22 cellular contexts compared by ENCODE assay signal in genomic region chr3:39086066-39086657, GRCh38. TPM values are rescaled to one million over a fixed set of nuclear protein-coding genes. Genes with fewer than 3 reads are reported as not detected.
A peak's percentile ranks its signal among the peaks of the same experiment; 100 is the strongest.
DNase-seq lines count a peak whose midpoint lies in the region; ATAC-seq and FAIRE-seq lines count a peak whose summit lies in the region.
"Had no signal": no experiment of that assay in that cellular context is flagged by ENCODE, and none has a peak within 500 bp of the region (broad histone marks: within the 10 kb centered on the region; RNA-seq: fewer than 3 reads in every experiment).

No MANE protein-coding gene starts in this region.

- intact Hi-C loops in activated CD4-positive, alpha-beta T cell treated with anti-CD3 and anti-CD28 coated beads, Interleukin-2, amount 10 ng/mL, durations not matched to agents 24 days and 14 days (cut with micrococcal nuclease), result no loop called here
- intact Hi-C loops in CD4-positive, alpha-beta memory T cell (cut with micrococcal nuclease), result no loop called here

- no peaks in the 10 kb centered on the region for H3K27me3 ChIP-seq in CD4-positive, alpha-beta memory T cell (ENCODE audit: insufficient read depth, low read length)
- H3K27me3 ChIP-seq: foreskin keratinocyte, MG63, pancreas, SJCRH30 had no signal

- no peak overlapping the region for H3K27ac Mint-ChIP-seq in activated CD4-positive, alpha-beta T cell treated with anti-CD3 and anti-CD28 coated beads, Interleukin-2, amount 10 ng/mL, durations not matched to agents 24 days and 14 days
- H3K27ac Mint-ChIP-seq in stimulated activated naive B cell treated with anti-CD40 and anti-IgM and Interleukin-4, amounts not matched to agents 10 μg/mL and 1 μg/mL and 100 μg/mL, for 72 hours, result peak overlapping the region; percentile 37
- H3K27ac Mint-ChIP-seq in CD4-positive, alpha-beta memory T cell, result peak overlapping the region in 2 of 7 donors; percentile 28 to 55

- peak; percentile 50 for DNase-seq in activated CD4-positive, alpha-beta T cell treated with anti-CD3 and anti-CD28 coated beads, Interleukin-2, amount 10 ng/mL, durations not matched to agents 24 days and 14 days
- DNase-seq in activated CD4-positive, alpha-beta T cell treated with anti-CD3 and anti-CD28 coated beads, Interleukin-2, amount 50 U/mL, for 48 hours, result no peak
- DNase-seq in MV-4-11 (lab: John Stamatoyannopoulos, UW) (peak; percentile 60), HTR-8/SVneo (ENCODE audit: insufficient read length, low spot score) (no peak), T-helper 2 cell (no peak)
- DNase-seq in stimulated activated naive B cell treated with anti-CD40 and anti-IgM and Interleukin-4, amounts not matched to agents 10 μg/mL and 1 μg/mL and 100 μg/mL, for 72 hours, result no peak
- DNase-seq in CD4-positive, alpha-beta memory T cell, result no peak
- DNase-seq: activated CD4-positive, CD25-positive, alpha-beta regulatory T cell; activated gamma-delta T cell treated with Interleukin-2 at 50 U/mL for 16 hours; aorta; DMS53; foreskin keratinocyte; left ventricle myocardium inferior; MG63; NCI-H187 treated with DMSO at 0.1 percent for 48 hours; pancreas; SJCRH30; stimulated activated naive CD4-positive, alpha-beta T cell; trophoblast cell had no signal

- no peaks in the 10 kb centered on the region for H3K9me3 Mint-ChIP-seq in activated CD4-positive, alpha-beta T cell treated with anti-CD3 and anti-CD28 coated beads, Interleukin-2, amount 10 ng/mL, durations not matched to agents 24 days and 14 days
- no peaks in the 10 kb centered on the region for H3K9me3 Mint-ChIP-seq in stimulated activated naive B cell treated with anti-CD40 and anti-IgM and Interleukin-4, amounts not matched to agents 10 μg/mL and 1 μg/mL and 100 μg/mL, for 72 hours
- no peaks in the 10 kb centered on the region for H3K9me3 Mint-ChIP-seq in CD4-positive, alpha-beta memory T cell

- no peaks in the 10 kb centered on the region for H3K4me1 ChIP-seq in CD4-positive, alpha-beta memory T cell (ENCODE audit: insufficient read depth, low read length)
- H3K4me1 ChIP-seq: left ventricle myocardium inferior, pancreas had no signal

- peak; percentile 88 for ATAC-seq in HG02610 (IDR thresholded peaks at IDR 0.05; ENCODE audit: unreplicated experiment)
- peak; percentile 98 for ATAC-seq in stimulated activated naive B cell treated with anti-CD40 and anti-IgM and Interleukin-4, amounts not matched to agents 10 μg/mL and 1 μg/mL and 100 μg/mL, for 72 hours (replicated peaks)
- ATAC-seq: foreskin keratinocyte, pancreas had no signal

- no peak overlapping the region for H3K4me3 ChIP-seq in CD4-positive, alpha-beta memory T cell (ENCODE audit: low read length in 2 of 2)
- H3K4me3 ChIP-seq: left ventricle myocardium inferior, MG63, pancreas, SJCRH30 had no signal

- H3K27me3 Mint-ChIP-seq in activated CD4-positive, alpha-beta T cell treated with anti-CD3 and anti-CD28 coated beads, Interleukin-2, amount 10 ng/mL, durations not matched to agents 24 days and 14 days, result no peaks in the 10 kb centered on the region
- H3K27me3 Mint-ChIP-seq in stimulated activated naive B cell treated with anti-CD40 and anti-IgM and Interleukin-4, amounts not matched to agents 10 μg/mL and 1 μg/mL and 100 μg/mL, for 72 hours, result no peaks in the 10 kb centered on the region
- no peaks in the 10 kb centered on the region for H3K27me3 Mint-ChIP-seq in CD4-positive, alpha-beta memory T cell

- H3K4me1 Mint-ChIP-seq in activated CD4-positive, alpha-beta T cell treated with anti-CD3 and anti-CD28 coated beads, Interleukin-2, amount 10 ng/mL, durations not matched to agents 24 days and 14 days, result peaks cover 15% of the 10 kb centered on the region
- H3K4me1 Mint-ChIP-seq in stimulated activated naive B cell treated with anti-CD40 and anti-IgM and Interleukin-4, amounts not matched to agents 10 μg/mL and 1 μg/mL and 100 μg/mL, for 72 hours, result peaks cover 17 to 26% of the 10 kb centered on the region in 2 donors
- peaks cover 0 to 2% (median under 1%) of the 10 kb centered on the region in 4 donors for H3K4me1 Mint-ChIP-seq in CD4-positive, alpha-beta memory T cell

- no peak overlapping the region for H3K4me3 Mint-ChIP-seq in activated CD4-positive, alpha-beta T cell treated with anti-CD3 and anti-CD28 coated beads, Interleukin-2, amount 10 ng/mL, durations not matched to agents 24 days and 14 days
- peak overlapping the region in 1 of 2 donors; percentile 11 for H3K4me3 Mint-ChIP-seq in stimulated activated naive B cell treated with anti-CD40 and anti-IgM and Interleukin-4, amounts not matched to agents 10 μg/mL and 1 μg/mL and 100 μg/mL, for 72 hours
- no peak overlapping the region for H3K4me3 Mint-ChIP-seq in CD4-positive, alpha-beta memory T cell

- CTCF ChIA-PET in CD4-positive, alpha-beta memory T cell (lab: Charles Lee; ENCODE audit: partially characterized antibody), result interaction anchor here (1.4 to 2.1 kb wide), 5 partner anchors 18 to 207 kb away, joined by 4 to 8 read pairs (median 5); no protein-coding TSS in a partner anchor

- H3K27ac ChIP-seq in CD4-positive, alpha-beta memory T cell (ENCODE audit: low read depth, low read length), result no peak overlapping the region
- H3K27ac ChIP-seq: 22Rv1, C4-2B, foreskin keratinocyte, left ventricle myocardium inferior, pancreas, SJCRH30 had no signal

- FAIRE-seq in HTR-8/SVneo (lab: Jason Lieb, UNC), result no peak
- FAIRE-seq: pancreas had no signal

- H3K9me3 ChIP-seq in CD4-positive, alpha-beta memory T cell (ENCODE audit: control insufficient read depth in 1 of 2, low read length in 2 of 2), result no peaks in the 10 kb centered on the region
- H3K9me3 ChIP-seq: left ventricle myocardium inferior, MG63, pancreas, SJCRH30 had no signal

- POLR2A ChIA-PET in CD4-positive, alpha-beta memory T cell (lab: Charles Lee; ENCODE audit: partially characterized antibody), result no interaction called here

- H3K36me3 Mint-ChIP-seq in activated CD4-positive, alpha-beta T cell treated with anti-CD3 and anti-CD28 coated beads, Interleukin-2, amount 10 ng/mL, durations not matched to agents 24 days and 14 days (ENCODE audit: low read depth), result peaks cover 60% of the 10 kb centered on the region
- H3K36me3 Mint-ChIP-seq in stimulated activated naive B cell treated with anti-CD40 and anti-IgM and Interleukin-4, amounts not matched to agents 10 μg/mL and 1 μg/mL and 100 μg/mL, for 72 hours, result peaks cover 27 to 47% of the 10 kb centered on the region in 2 donors
- peaks cover 46 to 82% of the 10 kb centered on the region in 2 donors for H3K36me3 Mint-ChIP-seq in CD4-positive, alpha-beta memory T cell

- H3K36me3 ChIP-seq in CD4-positive, alpha-beta memory T cell (ENCODE audit: insufficient read depth, low read length), result peaks cover 46% of the 10 kb centered on the region

RNA-seq across cellular contexts. Expression of gene GORASP1, which starts 21.3 kb away (rescaled TPM):
- 31.5 and 32.1 TPM in 2 replicates for total RNA-seq in activated CD4-positive, alpha-beta T cell treated with anti-CD3 and anti-CD28 coated beads, Interleukin-2, amount 10 ng/mL, durations not matched to agents 24 days and 14 days
- total RNA-seq in CD4-positive, alpha-beta memory T cell, result 10 to 100 TPM; 57.1 to 58.4 TPM
- polyA plus RNA-seq in CD4-positive, alpha-beta memory T cell, result 10 to 100 TPM; 21.5 to 22.1 TPM

RNA-seq across cellular contexts. Expression of gene TTC21A, which starts 21.3 kb away (rescaled TPM):
- 0.54 and 0.89 TPM in 2 replicates for total RNA-seq in activated CD4-positive, alpha-beta T cell treated with anti-CD3 and anti-CD28 coated beads, Interleukin-2, amount 10 ng/mL, durations not matched to agents 24 days and 14 days
- 1 to 10 TPM; 3.0 to 3.9 TPM for total RNA-seq in CD4-positive, alpha-beta memory T cell
- polyA plus RNA-seq in CD4-positive, alpha-beta memory T cell, result 1 to 10 TPM in 1 of 2 donors, not detected in 1; 1.1 TPM

RNA-seq across cellular contexts. Expression of gene WDR48, which starts 34.3 kb away (rescaled TPM):
- 35.4 and 40.5 TPM in 2 replicates for total RNA-seq in activated CD4-positive, alpha-beta T cell treated with anti-CD3 and anti-CD28 coated beads, Interleukin-2, amount 10 ng/mL, durations not matched to agents 24 days and 14 days
- 10 to 100 TPM; 59.4 to 69.8 TPM for total RNA-seq in CD4-positive, alpha-beta memory T cell
- 10 to 100 TPM; 32.6 to 48.1 TPM for polyA plus RNA-seq in CD4-positive, alpha-beta memory T cell

RNA-seq across cellular contexts. Expression of gene SCN11A, which starts 34.4 kb away (rescaled TPM):
- total RNA-seq in activated CD4-positive, alpha-beta T cell treated with anti-CD3 and anti-CD28 coated beads, Interleukin-2, amount 10 ng/mL, durations not matched to agents 24 days and 14 days, result not detected in 2 replicates
- under 1 TPM; 0.08 to 0.15 TPM for total RNA-seq in CD4-positive, alpha-beta memory T cell
- polyA plus RNA-seq in CD4-positive, alpha-beta memory T cell, result not detected
- total RNA-seq: foreskin keratinocyte had no signal
- polyA plus RNA-seq: aorta, foreskin keratinocyte had no signal

Comparison
In these comparisons a context has a peak if more than half of its experiments do, and no peak if none do; other contexts are left out.
1. DNase-seq: peak in activated CD4-positive, alpha-beta T cell treated with anti-CD3 and anti-CD28 coated beads, Interleukin-2, amount 10 ng/mL, durations not matched to agents 24 days and 14 days (single experiment) and MV-4-11 (single experiment); none in activated CD4-positive, alpha-beta T cell treated with anti-CD3 and anti-CD28 coated beads, Interleukin-2, amount 50 U/mL, for 48 hours (0 of 2), stimulated activated naive B cell treated with anti-CD40 and anti-IgM and Interleukin-4, amounts not matched to agents 10 μg/mL and 1 μg/mL and 100 μg/mL, for 72 hours (single experiment), HTR-8/SVneo (single experiment), CD4-positive, alpha-beta memory T cell (0 of 5) and T-helper 2 cell (0 of 5).